Comparison of ENCODE assay signal across 25 cellular contexts in genomic region chr7:33632840-33633239, GRCh38.
DNase-seq lines count a peak whose midpoint lies in the region; ATAC-seq and TF ChIP-seq lines count a peak whose summit lies in the region.
"Had no signal": no experiment of that assay in that cellular context is flagged by ENCODE, and none has a peak within 500 bp of the region (broad histone marks: within the 10 kb centered on the region; RNA-seq: fewer than 3 reads in every experiment).

No MANE protein-coding gene starts in this region.

- WGBS in endodermal cell (ENCODE audit: insufficient coverage in 1 of 2, insufficient read length in 1 of 2), 2 experiments: 75% methylated on average over 5 of the region's 5 CpGs; no CpG with 5 or more reads in 1 of the 2 experiments
- WGBS in lower leg skin, 2 donors: 92% methylated on average over 5 of the region's 5 CpGs

- ATAC-seq in activated CD4-positive, CD25-positive, alpha-beta regulatory T cell treated with anti-CD3 and anti-CD28 coated beads, Interleukin-2, amount 50 U/mL, for 24 hours: no peak
- ATAC-seq: GM12878 had no signal

- no peak for TF ChIP-seq POLR2A in lower leg skin (IDR thresholded peaks at IDR 0.05)

- H4K20me1 ChIP-seq in neural progenitor cell (ENCODE audit: low read depth): no peaks in the 10 kb centered on the region
- H4K20me1 ChIP-seq: BLaER1 had no signal

- H3K9me3 ChIP-seq in endodermal cell (ENCODE audit: control insufficient read depth, low read length) (peaks cover 16% of the 10 kb centered on the region), neural progenitor cell (ENCODE audit: low read depth) (no peaks in the 10 kb centered on the region)
- H3K9me3 ChIP-seq: BE2C, BLaER1 had no signal

- intact Hi-C loops in lower leg skin (cut with DNase I; ENCODE audit: low total_unique reads): no loop called here

- peak; percentile 53 for DNase-seq in NCI-H82 treated with DMSO at 0.1 percent for 48 hours (lab: John Stamatoyannopoulos, UW; ENCODE audit: unreplicated experiment)
- DNase-seq in endodermal cell: peak; percentile 63
- peak; percentile 85 for DNase-seq in neural progenitor cell (ENCODE audit: low spot score)
- DNase-seq in HPDE6-E6E7 (ENCODE audit: extremely low spot score): no peak
- no peak for DNase-seq in lower leg skin (ENCODE audit: low spot score in 2 of 2)
- no peak for DNase-seq in NCI-H1417 (lab: John Stamatoyannopoulos, UW)
- DNase-seq: 8988T; ACHN; BE2C; C1 segment of cervical spinal cord; CD4-positive, alpha-beta memory T cell; CD4-positive, CD25-positive, alpha-beta regulatory T cell; CD8-positive, alpha-beta memory T cell; COR-L47; DMS 273 treated with DMSO at 0.1 percent for 48 hours; DMS153; DMS53; DMS79; DND-41; EL; GDM1 had no signal

- H3K79me2 ChIP-seq in neural progenitor cell (ENCODE audit: low read depth): no peaks in the 10 kb centered on the region

- peak overlapping the region; percentile 33 for H3K4me2 ChIP-seq in neural progenitor cell
- H3K4me2 ChIP-seq: BLaER1 had no signal

- peaks cover 33% of the 10 kb centered on the region for H3F3A ChIP-seq in neural progenitor cell (ENCODE audit: low read depth)

- H3K36me3 ChIP-seq in endodermal cell (ENCODE audit: control insufficient read depth, insufficient read depth, low read length): no peaks in the 10 kb centered on the region
- H3K36me3 ChIP-seq in neural progenitor cell: no peaks in the 10 kb centered on the region
- H3K36me3 ChIP-seq: BE2C, BLaER1 had no signal

- peak overlapping the region; percentile 87 for H3K27ac Mint-ChIP-seq in endodermal cell
- H3K27ac Mint-ChIP-seq in neural progenitor cell: no peak overlapping the region
- H3K27ac Mint-ChIP-seq: CD14-positive monocyte; CD4-positive, alpha-beta memory T cell; CD4-positive, CD25-positive, alpha-beta regulatory T cell; CD8-positive, alpha-beta memory T cell had no signal

- H3K4me1 ChIP-seq in endodermal cell (ENCODE audit: control insufficient read depth, insufficient read depth, low read length) (no peaks in the 10 kb centered on the region), neural progenitor cell (peaks cover 56% of the 10 kb centered on the region)
- H3K4me1 ChIP-seq: BE2C, BLaER1 had no signal

- H3K4me1 Mint-ChIP-seq in endodermal cell (peaks cover 39% of the 10 kb centered on the region), neural progenitor cell (peaks cover 23% of the 10 kb centered on the region)
- H3K4me1 Mint-ChIP-seq: CD14-positive monocyte; CD4-positive, alpha-beta memory T cell; CD4-positive, CD25-positive, alpha-beta regulatory T cell; CD8-positive, alpha-beta memory T cell had no signal

- H3K4me3 ChIP-seq in endodermal cell (ENCODE audit: low read length) (no peak overlapping the region), neural progenitor cell (no peak overlapping the region), lower leg skin (ENCODE audit: low read depth, poor library complexity, severe bottlenecking) (no peak overlapping the region)
- H3K4me3 ChIP-seq: BLaER1, GM12878 had no signal

- peaks cover 8% of the 10 kb centered on the region for H3K9me3 Mint-ChIP-seq in endodermal cell
- peaks cover 2% of the 10 kb centered on the region for H3K9me3 Mint-ChIP-seq in neural progenitor cell
- H3K9me3 Mint-ChIP-seq: CD4-positive, alpha-beta memory T cell; CD4-positive, CD25-positive, alpha-beta regulatory T cell; CD8-positive, alpha-beta memory T cell had no signal

- no peaks in the 10 kb centered on the region for H3K27me3 ChIP-seq in endodermal cell (ENCODE audit: control insufficient read depth, insufficient read depth, low read length, poor library complexity, severe bottlenecking)
- H3K27me3 ChIP-seq in neural progenitor cell: no peaks in the 10 kb centered on the region
- H3K27me3 ChIP-seq: BE2C, BLaER1 had no signal

- no peak overlapping the region for H3K27ac ChIP-seq in endodermal cell (ENCODE audit: low read depth, low read length)
- peak overlapping the region; percentile 92 for H3K27ac ChIP-seq in neural progenitor cell
- H3K27ac ChIP-seq: BLaER1 had no signal

- H2AFZ ChIP-seq in neural progenitor cell (replicated peaks): no peak overlapping the region

- H3K27me3 Mint-ChIP-seq in endodermal cell (ENCODE audit: insufficient read depth): no peaks in the 10 kb centered on the region
- H3K27me3 Mint-ChIP-seq in neural progenitor cell (ENCODE audit: insufficient read depth, low read depth): peaks cover 2% of the 10 kb centered on the region
- H3K27me3 Mint-ChIP-seq: CD4-positive, alpha-beta memory T cell; CD4-positive, CD25-positive, alpha-beta regulatory T cell; CD8-positive, alpha-beta memory T cell had no signal

- no peak overlapping the region for H3K4me3 Mint-ChIP-seq in endodermal cell
- no peak overlapping the region for H3K4me3 Mint-ChIP-seq in neural progenitor cell
- H3K4me3 Mint-ChIP-seq: CD14-positive monocyte; CD4-positive, alpha-beta memory T cell; CD4-positive, CD25-positive, alpha-beta regulatory T cell; CD8-positive, alpha-beta memory T cell had no signal

- H3K9ac ChIP-seq in endodermal cell (ENCODE audit: extremely low read depth, low read length, poor library complexity, severe bottlenecking) (no peak overlapping the region), neural progenitor cell (no peak overlapping the region)
- H3K9ac ChIP-seq: BLaER1 had no signal

- TF ChIP-seq CTCF in endodermal cell (conservative IDR thresholded peaks at IDR 0.05): no peak
- TF ChIP-seq CTCF in neural progenitor cell (IDR thresholded peaks at IDR 0.05): no peak
- TF ChIP-seq CTCF in lower leg skin (IDR thresholded peaks at IDR 0.05): no peak

- H3K36me3 Mint-ChIP-seq in endodermal cell (ENCODE audit: low read depth) (no peaks in the 10 kb centered on the region), neural progenitor cell (no peaks in the 10 kb centered on the region)
- H3K36me3 Mint-ChIP-seq: CD14-positive monocyte; CD4-positive, CD25-positive, alpha-beta regulatory T cell had no signal

Comparison
In these comparisons a context has a peak if more than half of its experiments do, and no peak if none do; other contexts are left out.
1. DNase-seq: peak in NCI-H82 treated with DMSO at 0.1 percent for 48 hours (single experiment), endodermal cell (single experiment) and neural progenitor cell (single experiment); none in HPDE6-E6E7 (single experiment), lower leg skin (0 of 2) and NCI-H1417 (0 of 3).